17 cellular contexts compared by ENCODE assay signal in genomic region chrX:104566921-104567501, GRCh38. TPM values are rescaled to one million over a fixed set of nuclear protein-coding genes. Genes with fewer than 3 reads are reported as not detected.
A peak's percentile ranks its signal among the peaks of the same experiment; 100 is the strongest.
DNase-seq lines count a peak whose midpoint lies in the region; ATAC-seq and TF ChIP-seq lines count a peak whose summit lies in the region.
"Had no signal": no experiment of that assay in that cellular context is flagged by ENCODE, and none has a peak within 500 bp of the region (broad histone marks: within the 10 kb centered on the region; RNA-seq: fewer than 3 reads in every experiment).

No MANE protein-coding gene starts in this region.

- CTCF ChIA-PET in WTC11 (lab: Charles Lee), result interaction anchor here (1.0 to 3.1 kb wide), 7 partner anchors 11 to 354 kb away, joined by 3 to 29 read pairs (median 6); no protein-coding TSS in a partner anchor

- no peak overlapping the region for H4K91ac ChIP-seq in neuronal stem cell (ENCODE audit: low read depth, low read length, poor library complexity)

- no peak overlapping the region for H3K23ac ChIP-seq in neuronal stem cell (ENCODE audit: low read depth, low read length, poor library complexity)

- no peak overlapping the region for H3K18ac ChIP-seq in neuronal stem cell (ENCODE audit: low read length)

- no peaks in the 10 kb centered on the region for H3K4me1 ChIP-seq in ES-I3 (ENCODE audit: insufficient read depth, low read length)
- H3K4me1 ChIP-seq in iPS DF 6.9 (ENCODE audit: control insufficient read depth, insufficient read depth, low read length), result no peaks in the 10 kb centered on the region; the same call in 1 of the 2 replicates
- H3K4me1 ChIP-seq in neuronal stem cell (ENCODE audit: control insufficient read depth in 2 of 2, insufficient read depth in 1 of 2, low read depth in 1 of 2, low read length in 2 of 2), result no peaks in the 10 kb centered on the region
- H3K4me1 ChIP-seq: adrenal gland had no signal

- no peak overlapping the region for H3K4ac ChIP-seq in neuronal stem cell (ENCODE audit: low read length)

- H3K36me3 ChIP-seq in ES-I3 (ENCODE audit: insufficient read depth, low read length), result no peaks in the 10 kb centered on the region
- no peaks in the 10 kb centered on the region for H3K36me3 ChIP-seq in iPS DF 6.9 (ENCODE audit: control insufficient read depth, insufficient read depth, low read length)
- H3K36me3 ChIP-seq in neuronal stem cell (replicated peaks in 1 of 2; ENCODE audit: control insufficient read depth in 2 of 2, insufficient read depth in 2 of 2, low read length in 2 of 2), result no peaks in the 10 kb centered on the region
- H3K36me3 ChIP-seq: adrenal gland had no signal

- H3K9me3 Mint-ChIP-seq in WTC11, result no peaks in the 10 kb centered on the region
- no peaks in the 10 kb centered on the region for H3K9me3 Mint-ChIP-seq in T-helper 2 cell treated with Interferon-gamma antibody and Interleukin-4, amounts not matched to agents 5 μg/mL and 100 μg/mL, for 36 hours
- H3K9me3 Mint-ChIP-seq: activated T-cell treated with anti-CD3 and anti-CD28 coated beads, Interleukin-2, amount 50 U/mL, for 4 hours; memory B cell; stimulated activated naive CD8-positive, alpha-beta T cell treated with anti-CD3 and anti-CD28 coated beads, Interleukin-15, Interleukin-2, amounts not matched to agents 100 ng/mL and 50 ng/mL, for 24 hours had no signal

- peak; percentile 19 for ATAC-seq in WTC11
- no peak for ATAC-seq in HG03521 (IDR thresholded peaks at IDR 0.05; ENCODE audit: unreplicated experiment)
- ATAC-seq: activated T-cell treated with anti-CD3 and anti-CD28 coated beads, Interleukin-2, amount 50 U/mL, for 4 hours; T-helper 17 cell had no signal

- no peak overlapping the region for H3K14ac ChIP-seq in neuronal stem cell (ENCODE audit: low read length)

- peak overlapping the region; percentile 79 for H3K4me3 Mint-ChIP-seq in WTC11
- no peak overlapping the region for H3K4me3 Mint-ChIP-seq in T-helper 2 cell treated with Interferon-gamma antibody and Interleukin-4, amounts not matched to agents 5 μg/mL and 100 μg/mL, for 36 hours
- H3K4me3 Mint-ChIP-seq: activated T-cell treated with anti-CD3 and anti-CD28 coated beads, Interleukin-2, amount 50 U/mL, for 4 hours; memory B cell; stimulated activated naive CD8-positive, alpha-beta T cell treated with anti-CD3 and anti-CD28 coated beads, Interleukin-15, Interleukin-2, amounts not matched to agents 100 ng/mL and 50 ng/mL, for 24 hours; T-helper 17 cell had no signal

- H3K27me3 Mint-ChIP-seq in WTC11 (ENCODE audit: low read depth), result peaks cover 81% of the 10 kb centered on the region
- H3K27me3 Mint-ChIP-seq in T-helper 2 cell treated with Interferon-gamma antibody and Interleukin-4, amounts not matched to agents 5 μg/mL and 100 μg/mL, for 36 hours (ENCODE audit: low read depth), result peaks cover 43% of the 10 kb centered on the region

- H3K27ac ChIP-seq in iPS DF 6.9 (ENCODE audit: low read length), result no peak overlapping the region
- H3K27ac ChIP-seq in neuronal stem cell (replicated peaks; ENCODE audit: low read length), result no peak overlapping the region
- no peak overlapping the region for H3K27ac ChIP-seq in caudate nucleus (ENCODE audit: low read depth, low read length)
- H3K27ac ChIP-seq: adrenal gland had no signal

- POLR2A ChIA-PET in WTC11 (lab: Charles Lee), result interaction anchor here (0.7 kb wide), 1 partner anchor 131 kb away, joined by 3 read pairs; no protein-coding TSS in a partner anchor

- H3K9ac ChIP-seq in ES-I3 (ENCODE audit: low read depth, low read length), result peak overlapping the region; percentile 53; the same call in 1 of the 2 replicates
- peak overlapping the region; percentile 70 for H3K9ac ChIP-seq in neuronal stem cell (ENCODE audit: low read depth, low read length, poor library complexity)

- H3K4me1 Mint-ChIP-seq in WTC11, result peaks cover 5% of the 10 kb centered on the region; the same call in 1 of the 2 replicates
- no peaks in the 10 kb centered on the region for H3K4me1 Mint-ChIP-seq in T-helper 2 cell treated with Interferon-gamma antibody and Interleukin-4, amounts not matched to agents 5 μg/mL and 100 μg/mL, for 36 hours (ENCODE audit: low read depth)
- H3K4me1 Mint-ChIP-seq: memory B cell, T-helper 17 cell had no signal

- H3K9me3 ChIP-seq in ES-I3 (ENCODE audit: control insufficient read depth, insufficient read depth, low read length), result no peaks in the 10 kb centered on the region
- H3K9me3 ChIP-seq in iPS DF 6.9 (ENCODE audit: control insufficient read depth, insufficient read depth, low read length), result no peaks in the 10 kb centered on the region
- no peaks in the 10 kb centered on the region for H3K9me3 ChIP-seq in neuronal stem cell (replicated peaks in 1 of 2; ENCODE audit: control insufficient read depth in 2 of 2, insufficient read depth in 1 of 2, low read depth in 1 of 2, low read length in 2 of 2)
- H3K9me3 ChIP-seq: adrenal gland had no signal

- H3K27me3 ChIP-seq in iPS DF 6.9 (ENCODE audit: control insufficient read depth, insufficient read depth, low read length), result peaks cover 26% of the 10 kb centered on the region
- peaks cover 0 to 51% (median 27%) of the 10 kb centered on the region in 3 experiments for H3K27me3 ChIP-seq in neuronal stem cell (ENCODE audit: control insufficient read depth in 3 of 3, insufficient read depth in 3 of 3, low read depth in 1 of 3, low read length in 3 of 3)

- H4K8ac ChIP-seq in neuronal stem cell (ENCODE audit: low read depth, low read length), result no peak overlapping the region

- H3K79me1 ChIP-seq in neuronal stem cell (ENCODE audit: low read depth, low read length), result no peaks in the 10 kb centered on the region

- H2AFZ ChIP-seq in neuronal stem cell (ENCODE audit: low read length), result no peak overlapping the region

- no peak for TF ChIP-seq CTCF in WTC11 (IDR thresholded peaks at IDR 0.05)

- H2BK5ac ChIP-seq in neuronal stem cell (ENCODE audit: low read length), result no peak overlapping the region

- H2BK12ac ChIP-seq in neuronal stem cell (ENCODE audit: low read length), result no peak overlapping the region

- no peak overlapping the region for H2BK120ac ChIP-seq in neuronal stem cell (ENCODE audit: low read depth, low read length)

- H3K36me3 Mint-ChIP-seq in WTC11, result no peaks in the 10 kb centered on the region
- no peaks in the 10 kb centered on the region for H3K36me3 Mint-ChIP-seq in T-helper 2 cell treated with Interferon-gamma antibody and Interleukin-4, amounts not matched to agents 5 μg/mL and 100 μg/mL, for 36 hours (ENCODE audit: low read depth)
- H3K36me3 Mint-ChIP-seq: memory B cell had no signal

- WGBS in iPS DF 6.9 (ENCODE audit: insufficient coverage, insufficient read length), result no CpG with 5 or more reads among the region's 39 CpGs
- WGBS in neuronal stem cell (ENCODE audit: extremely low coverage in 2 of 2, insufficient read length in 2 of 2, insufficient replicate concordance in 1 of 2), 2 donors, result no CpG with 5 or more reads among the region's 39 CpGs

- no peak overlapping the region for H2BK15ac ChIP-seq in neuronal stem cell (ENCODE audit: low read length)

- H3K27ac Mint-ChIP-seq in WTC11, result no peak overlapping the region
- H3K27ac Mint-ChIP-seq in T-helper 2 cell treated with Interferon-gamma antibody and Interleukin-4, amounts not matched to agents 5 μg/mL and 100 μg/mL, for 36 hours, result no peak overlapping the region
- H3K27ac Mint-ChIP-seq: memory B cell; stimulated activated naive CD8-positive, alpha-beta T cell treated with anti-CD3 and anti-CD28 coated beads, Interleukin-15, Interleukin-2, amounts not matched to agents 100 ng/mL and 50 ng/mL, for 24 hours; T-helper 17 cell had no signal

- DNase-seq in WTC11 (ENCODE audit: low spot score), result peak; percentile 17
- DNase-seq in iPS DF 6.9 (ENCODE audit: low read depth, low spot score), result no peak
- no peak for DNase-seq in neuronal stem cell (ENCODE audit: low spot score)
- DNase-seq in T-helper 2 cell treated with Interferon-gamma antibody and Interleukin-4, amounts not matched to agents 5 μg/mL and 100 μg/mL, for 36 hours (ENCODE audit: low spot score), result no peak
- DNase-seq in NCI-H1436 (lab: John Stamatoyannopoulos, UW), result no peak
- DNase-seq in caudate nucleus (lab: John Stamatoyannopoulos, UW), result no peak
- DNase-seq: activated CD4-positive, alpha-beta T cell treated with anti-CD3 and anti-CD28 coated beads for 48 hours; activated T-cell treated with anti-CD3 and anti-CD28 coated beads, Interleukin-2, amount 50 U/mL, for 4 hours; adrenal gland; AML-193; DMS79 treated with DMSO at 0.1 percent for 48 hours; NCI-H2227 treated with DMSO at 0.1 percent for 48 hours; T-helper 17 cell had no signal

- peak overlapping the region; percentile 78 for H3K4me2 ChIP-seq in neuronal stem cell (ENCODE audit: insufficient read depth, low read length, poor library complexity, severe bottlenecking)

- H3K4me3 ChIP-seq in iPS DF 6.9 (ENCODE audit: low read length) (peak overlapping the region; percentile 26; the same call in 1 of the 2 replicates), neuronal stem cell (ENCODE audit: low read length in 2 of 2) (peak overlapping the region in 1 of 2 donors; percentile 77)
- H3K4me3 ChIP-seq: adrenal gland had no signal

- H2AK5ac ChIP-seq in neuronal stem cell (ENCODE audit: low read depth, low read length), result no peak overlapping the region

TF ChIP-seq in WTC11, 78 proteins besides CTCF, POLR2A, EP300 and RAD21 (continues in another document):
- TF ChIP-seq SOX15 (CRISPR knock-in tag; IDR thresholded peaks at IDR 0.05) (no peak), ATF1 (CRISPR knock-in tag; IDR thresholded peaks at IDR 0.05) (no peak)

RNA-seq across cellular contexts. Expression of gene IL1RAPL2, which starts 1.0 kb away (rescaled TPM):
- total RNA-seq in WTC11 (2021), result 0.07 to 0.18 TPM (median 0.09 TPM) in 3 replicates
- 0.04 TPM for polyA plus RNA-seq in neuronal stem cell (2013, experiment 1 of 2)
- polyA plus RNA-seq in neuronal stem cell (2013, experiment 2 of 2), result 0.03 TPM
- total RNA-seq: activated T-cell treated with anti-CD3 and anti-CD28 coated beads, Interleukin-2, amount 50 U/mL, for 4 hours; T-helper 17 cell had no signal
